In the genomic region with DNA sequence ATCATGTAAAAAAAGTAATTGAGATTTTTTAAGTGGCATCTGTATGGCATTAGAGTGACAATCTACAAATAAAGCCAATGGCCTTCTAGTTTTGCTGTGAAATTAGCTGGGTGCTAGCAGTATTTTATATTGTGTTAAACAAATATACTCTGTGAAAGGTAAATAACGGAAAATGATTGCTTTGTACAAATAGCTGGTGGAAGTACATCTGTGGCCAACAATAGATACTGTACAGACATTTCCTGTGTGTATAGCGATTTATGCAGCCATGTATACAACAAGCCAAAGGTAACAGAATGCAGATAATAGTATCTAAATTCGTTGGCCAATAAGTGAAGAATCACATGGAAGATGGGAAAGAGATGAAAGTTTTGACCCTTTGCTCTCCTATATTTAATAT, we compare ENCODE assay signal across 20 cellular contexts.
"Had no signal": no experiment of that assay in that cellular context is flagged by ENCODE, and none has a peak within 500 bp of the region (broad histone marks: within the 10 kb centered on the region; RNA-seq: fewer than 3 reads in every experiment).

No MANE protein-coding gene starts in this region.

- H3K27me3 ChIP-seq: body of pancreas, colonic mucosa, transverse colon had no signal

- H3K4me1 Mint-ChIP-seq: activated CD4-positive, alpha-beta T cell treated with anti-CD3 and anti-CD28 coated beads, Interleukin-2, amount 10 ng/mL, durations not matched to agents 24 days and 14 days; activated naive CD8-positive, alpha-beta T cell treated with anti-CD3 and anti-CD28 coated beads for 36 hours; memory B cell had no signal

- H3K4me3 Mint-ChIP-seq: activated CD4-positive, alpha-beta T cell treated with anti-CD3 and anti-CD28 coated beads, Interleukin-2, amount 10 ng/mL, durations not matched to agents 24 days and 14 days; activated naive CD8-positive, alpha-beta T cell treated with anti-CD3 and anti-CD28 coated beads for 36 hours; memory B cell; natural killer cell treated with Interleukin-12 subunit alpha and Interleukin-12 subunit beta and Interleukin-15 and Interleukin-18, amount 100 ng/mL, for 72 hours had no signal

- ATAC-seq: body of pancreas; natural killer cell treated with Interleukin-12 subunit alpha and Interleukin-12 subunit beta and Interleukin-15 and Interleukin-18, amount 100 ng/mL, for 72 hours; right cardiac atrium had no signal

- DNase-seq: activated CD4-positive, alpha-beta T cell treated with anti-CD3 and anti-CD28 coated beads, Interleukin-2, amount 10 ng/mL, durations not matched to agents 24 days and 14 days; activated CD4-positive, CD25-positive, alpha-beta regulatory T cell; activated CD8-positive, alpha-beta memory T cell treated with anti-CD3 and anti-CD28 coated beads, Interleukin-2, amount 50 U/mL, for 48 hours; activated naive CD8-positive, alpha-beta T cell treated with anti-CD3 and anti-CD28 coated beads for 36 hours; body of pancreas; central memory CD4-positive, alpha-beta T cell; colonic mucosa; effector CD8-positive, alpha-beta T cell; glutamatergic neuron; kidney; left ventricle myocardium inferior; right cardiac atrium; stimulated activated CD4-positive, alpha-beta T cell treated with anti-CD3 and anti-CD28 coated beads, Interleukin-4, amount 100 ng/mL, for 4 hours; stimulated activated CD8-positive, alpha-beta memory T cell treated with anti-CD3 and anti-CD28 coated beads, Interleukin-4, amount 100 ng/mL, for 48 hours; stimulated activated naive CD4-positive, alpha-beta T cell treated with Interleukin-2 at 50 U/mL for 16 hours; transverse colon had no signal

- H3K4me3 ChIP-seq: body of pancreas, colonic mucosa, left ventricle myocardium inferior, prostate gland, smooth muscle cell, transverse colon had no signal

- H3K27ac ChIP-seq: colonic mucosa, left ventricle myocardium inferior, prostate gland, transverse colon had no signal

- H3K9me3 ChIP-seq: body of pancreas, colonic mucosa, left ventricle myocardium inferior, prostate gland, transverse colon had no signal

- H3K27ac Mint-ChIP-seq: activated CD4-positive, alpha-beta T cell treated with anti-CD3 and anti-CD28 coated beads, Interleukin-2, amount 10 ng/mL, durations not matched to agents 24 days and 14 days; activated naive CD8-positive, alpha-beta T cell treated with anti-CD3 and anti-CD28 coated beads for 36 hours; memory B cell; natural killer cell treated with Interleukin-12 subunit alpha and Interleukin-12 subunit beta and Interleukin-15 and Interleukin-18, amount 100 ng/mL, for 72 hours had no signal

- H3K4me1 ChIP-seq: colonic mucosa, prostate gland had no signal

- H3K36me3 Mint-ChIP-seq: activated naive CD8-positive, alpha-beta T cell treated with anti-CD3 and anti-CD28 coated beads for 36 hours; memory B cell; natural killer cell treated with Interleukin-12 subunit alpha and Interleukin-12 subunit beta and Interleukin-15 and Interleukin-18, amount 100 ng/mL, for 72 hours had no signal

- H3K9me3 Mint-ChIP-seq: activated CD4-positive, alpha-beta T cell treated with anti-CD3 and anti-CD28 coated beads, Interleukin-2, amount 10 ng/mL, durations not matched to agents 24 days and 14 days; activated naive CD8-positive, alpha-beta T cell treated with anti-CD3 and anti-CD28 coated beads for 36 hours; memory B cell; natural killer cell treated with Interleukin-12 subunit alpha and Interleukin-12 subunit beta and Interleukin-15 and Interleukin-18, amount 100 ng/mL, for 72 hours had no signal

- H3K36me3 ChIP-seq: colonic mucosa, prostate gland, transverse colon had no signal

- H3K27me3 Mint-ChIP-seq: activated naive CD8-positive, alpha-beta T cell treated with anti-CD3 and anti-CD28 coated beads for 36 hours; memory B cell had no signal
